20 cellular contexts compared by ENCODE assay signal in the genomic region with DNA sequence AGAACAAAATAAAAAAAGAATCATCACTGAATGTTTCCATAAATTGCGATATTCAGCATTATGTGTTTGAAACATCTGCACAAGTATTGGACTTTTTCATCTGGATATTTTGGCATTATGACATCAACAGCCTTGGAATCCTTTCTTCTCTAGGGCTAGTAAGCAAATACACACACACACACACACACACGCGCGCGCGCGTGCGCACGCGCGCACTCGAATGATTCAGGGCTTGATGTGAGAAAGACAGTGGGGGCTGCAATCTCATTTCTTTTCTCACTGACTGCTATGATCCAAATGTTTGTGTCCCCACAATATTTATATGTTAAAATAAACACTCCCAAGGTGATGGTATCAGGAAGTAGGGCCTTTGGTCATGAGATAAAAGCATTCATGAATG.
DNase-seq lines count a peak whose midpoint lies in the region; FAIRE-seq and TF ChIP-seq lines count a peak whose summit lies in the region.
"Had no signal": no experiment of that assay in that cellular context is flagged by ENCODE, and none has a peak within 500 bp of the region (broad histone marks: within the 10 kb centered on the region; RNA-seq: fewer than 3 reads in every experiment).

No MANE protein-coding gene starts in this region.

- H3K9me3 ChIP-seq in mesenchymal stem cell (ENCODE audit: control insufficient read depth, low read length) = peaks cover 9% of the 10 kb centered on the region
- H3K9me3 ChIP-seq in PC-9 (ENCODE audit: insufficient read depth, low read depth) = peaks cover 3% of the 10 kb centered on the region
- H3K9me3 ChIP-seq: upper lobe of right lung had no signal

- H2BK12ac ChIP-seq in mesenchymal stem cell (ENCODE audit: low read length in 2 of 2) = no peak overlapping the region

- no peaks in the 10 kb centered on the region for H3K79me2 ChIP-seq in PC-9 (ENCODE audit: low read depth)

- H2BK15ac ChIP-seq in mesenchymal stem cell (ENCODE audit: low read depth, poor library complexity, severe bottlenecking) = no peak overlapping the region

- no peak overlapping the region for H2BK120ac ChIP-seq in mesenchymal stem cell (ENCODE audit: low read depth, low read length)

- WGBS in mesenchymal stem cell = 100% methylated on average over 1 of the region's 12 CpGs

- peak; percentile 15 for FAIRE-seq in H54 (lab: Jason Lieb, UNC)
- FAIRE-seq: A549, endometrium had no signal

- H3K27ac ChIP-seq in epithelial cell of prostate (peak overlapping the region; percentile 41), mesenchymal stem cell (ENCODE audit: low read length, poor library complexity, severe bottlenecking) (no peak overlapping the region), PC-9 (no peak overlapping the region)
- H3K27ac ChIP-seq: A549, upper lobe of right lung had no signal

- no peaks in the 10 kb centered on the region for H3K36me3 ChIP-seq in mesenchymal stem cell (ENCODE audit: control insufficient read depth in 1 of 2, insufficient read depth in 2 of 2, low read depth in 1 of 2, low read length in 2 of 2)
- no peaks in the 10 kb centered on the region for H3K36me3 ChIP-seq in PC-9 (ENCODE audit: low read depth)
- H3K36me3 ChIP-seq: upper lobe of right lung had no signal

- no peak overlapping the region for H3K14ac ChIP-seq in mesenchymal stem cell (ENCODE audit: low read length in 2 of 2)

- no peak overlapping the region for H4K8ac ChIP-seq in mesenchymal stem cell (ENCODE audit: low read length)

- CTCF ChIA-PET in PC-9 (lab: Charles Lee) = no interaction called here

- no peak for TF ChIP-seq CTCF in PC-9 (conservative IDR thresholded peaks at IDR 0.05)

- H3K9me2 ChIP-seq in PC-9 (ENCODE audit: insufficient read depth) = no peaks in the 10 kb centered on the region

- BruUV-seq in PC-9 (replicated peaks; lab: Mats Ljungman, UMichigan) = no TSS peak

- no peak for TF ChIP-seq POLR2A in H54 (IDR thresholded peaks at IDR 0.05; ENCODE audit: low read depth, low read length)

- no peak overlapping the region for H3K23ac ChIP-seq in mesenchymal stem cell (ENCODE audit: low read length in 2 of 2)

- DNase-seq in A172 (ENCODE audit: low spot score) (peak; percentile 15), H54 (ENCODE audit: insufficient read length, low spot score) (no peak), epithelial cell of prostate (ENCODE audit: low read depth, low spot score) (no peak), mesenchymal stem cell (peak; percentile 50), HT-29 (ENCODE audit: low spot score) (no peak), RPMI8226 (no peak), NCI-H2081 (lab: John Stamatoyannopoulos, UW) (no peak), PC-9 (no peak)
- DNase-seq: activated CD4-positive, alpha-beta T cell treated with anti-CD3 and anti-CD28 coated beads for 4 hours; activated CD8-positive, alpha-beta memory T cell treated with anti-CD3 and anti-CD28 coated beads, Interleukin-2, amount 50 U/mL, for 4 hours; activated gamma-delta T cell; head of caudate nucleus; immature natural killer cell; natural killer cell; NCI-H1930; NCI-H510A treated with DMSO at 0.1 percent for 48 hours; stimulated activated naive CD4-positive, alpha-beta T cell treated with Interleukin-2 at 50 U/mL for 16 hours; upper lobe of right lung had no signal

- H3K4me3 ChIP-seq in mesenchymal stem cell (ENCODE audit: insufficient read depth in 1 of 2, low read depth in 1 of 2, low read length in 2 of 2) (no peak overlapping the region), PC-9 (no peak overlapping the region)
- H3K4me3 ChIP-seq: A549, upper lobe of right lung had no signal

- no peaks in the 10 kb centered on the region for H3F3A ChIP-seq in PC-9 (ENCODE audit: insufficient read depth, low read depth)

- no peak overlapping the region for H2BK5ac ChIP-seq in mesenchymal stem cell (ENCODE audit: low read depth, low read length, poor library complexity, severe bottlenecking)

- H3K18ac ChIP-seq in mesenchymal stem cell (ENCODE audit: low read depth in 1 of 2, low read length in 2 of 2) = no peak overlapping the region

- peak overlapping the region; percentile 48 for H3K9ac ChIP-seq in mesenchymal stem cell (ENCODE audit: low read length)

- no peak overlapping the region for H2AK5ac ChIP-seq in mesenchymal stem cell (ENCODE audit: low read length, severe bottlenecking)

- H3K27me3 ChIP-seq in mesenchymal stem cell (ENCODE audit: control insufficient read depth in 1 of 2, insufficient read depth in 1 of 2, low read length in 2 of 2) (no peaks in the 10 kb centered on the region), PC-9 (ENCODE audit: insufficient read depth, low read depth) (no peaks in the 10 kb centered on the region)
- H3K27me3 ChIP-seq: upper lobe of right lung had no signal

- H3K4me2 ChIP-seq in mesenchymal stem cell (ENCODE audit: low read length, poor library complexity, severe bottlenecking) (no peak overlapping the region), PC-9 (no peak overlapping the region)
- H3K4me2 ChIP-seq: A549 had no signal

- H2AFZ ChIP-seq in mesenchymal stem cell (ENCODE audit: low read depth, low read length) (no peak overlapping the region), PC-9 (no peak overlapping the region)

- intact Hi-C loops in PC-9 (cut with micrococcal nuclease; ENCODE audit: unreplicated experiment) = no loop called here

- no peak overlapping the region for H3K4ac ChIP-seq in mesenchymal stem cell (ENCODE audit: low read depth in 1 of 2, low read length in 2 of 2)

- POLR2A ChIA-PET in PC-9 (lab: Charles Lee; ENCODE audit: unreplicated experiment) = no interaction called here

- H3K4me1 ChIP-seq in mesenchymal stem cell (ENCODE audit: control insufficient read depth, insufficient read depth, low read depth, low read length) = peaks cover 2% of the 10 kb centered on the region
- H3K4me1 ChIP-seq in PC-9 (replicated peaks; ENCODE audit: insufficient read depth) = peaks cover 2% of the 10 kb centered on the region; the same call in 1 of the 2 replicates
- H3K4me1 ChIP-seq: A549, upper lobe of right lung had no signal

- no peak overlapping the region for H4K91ac ChIP-seq in mesenchymal stem cell (ENCODE audit: low read length)

- H3K79me1 ChIP-seq in mesenchymal stem cell (replicated peaks; ENCODE audit: low read length, poor library complexity, severe bottlenecking) = no peaks in the 10 kb centered on the region

- no peaks in the 10 kb centered on the region for H4K20me1 ChIP-seq in PC-9 (ENCODE audit: insufficient read depth)

Comparison
In these comparisons a context has a peak if more than half of its experiments do, and no peak if none do; other contexts are left out.
1. DNase-seq: peak in A172 (single experiment) and mesenchymal stem cell (single experiment); none in H54 (single experiment), epithelial cell of prostate (single experiment), HT-29 (single experiment), RPMI8226 (single experiment), NCI-H2081 (0 of 2) and PC-9 (0 of 2).